Comparison of ENCODE assay signal across 22 cellular contexts in genomic region chr1:51555866-51556619, GRCh38.
"Had no signal": no experiment of that assay in that cellular context is flagged by ENCODE, and none has a peak within 500 bp of the region (broad histone marks: within the 10 kb centered on the region; RNA-seq: fewer than 3 reads in every experiment).

No MANE protein-coding gene starts in this region.

- H3K4me3 ChIP-seq: left lung, prostate gland, skin epidermis, suprapubic skin, transverse colon had no signal

- H3K9me3 ChIP-seq: left lung, prostate gland, suprapubic skin, transverse colon had no signal

- DNase-seq: activated CD4-positive, alpha-beta T cell treated with anti-CD3 and anti-CD28 coated beads, Interleukin-2, amount 50 U/mL, for 1 hour; activated CD4-positive, CD25-positive, alpha-beta regulatory T cell treated with anti-CD3 and anti-CD28 coated beads, Interleukin-2, amount 50 U/mL, for 72 hours; activated CD8-positive, alpha-beta memory T cell treated with anti-CD3 and anti-CD28 coated beads, Interleukin-2, amount 50 U/mL, for 4 hours; activated naive CD4-positive, alpha-beta T cell treated with anti-CD3 and anti-CD28 coated beads, Interleukin-2, amount 10 ng/mL, durations not matched to agents 7 days and 5 days; activated naive CD8-positive, alpha-beta T cell treated with anti-CD3 and anti-CD28 coated beads, Interleukin-2, amount 50 U/mL, for 24 hours; activated T-cell treated with anti-CD3 and anti-CD28 coated beads, Interleukin-2, amount 50 U/mL, for 4 hours; aorta; effector CD8-positive, alpha-beta T cell; foreskin melanocyte; glutamatergic neuron; hypothalamus; left lung; right cardiac atrium; stimulated activated CD4-positive, alpha-beta T cell treated with anti-CD3 and anti-CD28 coated beads, Interleukin-15, amount 100 ng/mL, for 24 hours; stimulated activated CD4-positive, alpha-beta T cell treated with anti-CD3 and anti-CD28 coated beads, Interleukin-2, amount 100 ng/mL, for 48 hours; T-helper 2 cell; transverse colon had no signal

- H3K4me1 ChIP-seq: left lung, prostate gland, suprapubic skin had no signal

- H3K27me3 ChIP-seq: left lung, suprapubic skin, transverse colon had no signal

- H3K36me3 ChIP-seq: left lung, prostate gland, suprapubic skin, transverse colon had no signal

- FAIRE-seq: keratinocyte had no signal

- H3K27ac ChIP-seq: left lung, prostate gland, suprapubic skin, transverse colon, VCaP had no signal

- ATAC-seq: activated naive CD8-positive, alpha-beta T cell treated with anti-CD3 and anti-CD28 coated beads, Interleukin-2, amount 50 U/mL, for 24 hours; activated T-cell treated with anti-CD3 and anti-CD28 coated beads, Interleukin-2, amount 50 U/mL, for 4 hours; left lung; right cardiac atrium had no signal
